8 cellular contexts compared by ENCODE assay signal in the genomic region with DNA sequence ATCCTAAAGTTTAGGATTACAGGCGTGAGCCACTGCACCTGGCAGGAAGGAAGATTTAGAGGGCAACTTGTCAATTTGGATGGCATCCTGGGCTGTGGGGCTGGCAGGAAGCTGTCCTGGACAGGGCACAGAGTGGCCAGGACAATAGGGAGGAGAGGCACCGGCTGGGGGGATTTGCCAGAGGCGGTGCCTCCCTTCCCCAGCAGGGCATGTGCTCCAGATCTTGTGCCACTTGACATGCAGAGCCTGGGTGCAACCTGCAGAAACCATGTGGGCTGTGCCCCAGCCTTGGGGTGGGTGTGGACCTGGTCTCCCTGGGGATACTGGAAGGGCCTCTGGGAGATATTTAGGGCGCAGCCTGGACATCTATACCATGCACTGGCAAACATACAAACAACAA. TPM values are rescaled to one million over a fixed set of nuclear protein-coding genes. Genes with fewer than 3 reads are reported as not detected.
DNase-seq lines count a peak whose midpoint lies in the region; ATAC-seq and TF ChIP-seq lines count a peak whose summit lies in the region.

No MANE protein-coding gene starts in this region.

- no peaks in the 10 kb centered on the region for H3K27me3 Mint-ChIP-seq in stimulated activated naive CD8-positive, alpha-beta T cell treated with anti-CD3 and anti-CD28 coated beads, Interleukin-15, Interleukin-2, amounts not matched to agents 100 ng/mL and 50 ng/mL, for 24 hours

- peak; percentile 8 for ATAC-seq in HG02678 (IDR thresholded peaks at IDR 0.05; ENCODE audit: unreplicated experiment)
- no peak for ATAC-seq in HG02610 (IDR thresholded peaks at IDR 0.05; ENCODE audit: unreplicated experiment)
- ATAC-seq in HG02840 (IDR thresholded peaks at IDR 0.05; ENCODE audit: low FRiP score, unreplicated experiment): no peak

- H3K4me1 ChIP-seq in hepatocyte (ENCODE audit: insufficient read depth): peaks cover 21% of the 10 kb centered on the region

- H3K79me2 ChIP-seq in hepatocyte: no peaks in the 10 kb centered on the region

- no peak overlapping the region for H3K4me3 Mint-ChIP-seq in stimulated activated naive CD8-positive, alpha-beta T cell treated with anti-CD3 and anti-CD28 coated beads, Interleukin-15, Interleukin-2, amounts not matched to agents 100 ng/mL and 50 ng/mL, for 24 hours

- peak overlapping the region; percentile 95 for H3K27ac Mint-ChIP-seq in stimulated activated naive CD8-positive, alpha-beta T cell treated with anti-CD3 and anti-CD28 coated beads, Interleukin-15, Interleukin-2, amounts not matched to agents 100 ng/mL and 50 ng/mL, for 24 hours

- H3K9me3 ChIP-seq in hepatocyte (ENCODE audit: low read depth): no peaks in the 10 kb centered on the region

- WGBS in hepatocyte (ENCODE audit: low lambda C conversion rate, missing lambda C conversion rate): 95% methylated on average over 4 of the region's 4 CpGs

- H3K27ac ChIP-seq in hepatocyte: peak overlapping the region; percentile 96

- no peaks in the 10 kb centered on the region for H3K9me2 ChIP-seq in hepatocyte (replicated peaks; ENCODE audit: insufficient read depth)

- no peak for DNase-seq in hepatocyte (ENCODE audit: low spot score)
- DNase-seq in GF-D8 (lab: John Stamatoyannopoulos, UW): no peak
- no peak for DNase-seq in GM03348 (ENCODE audit: low spot score)

- peak overlapping the region; percentile 60 for H3K4me2 ChIP-seq in hepatocyte

- no peak overlapping the region for H2AFZ ChIP-seq in hepatocyte

- no peak for TF ChIP-seq CTCF in WI38 (IDR thresholded peaks at IDR 0.05; ENCODE audit: low read depth, low read length)
- no peak for TF ChIP-seq CTCF in hepatocyte (IDR thresholded peaks at IDR 0.05; ENCODE audit: poor library complexity)

- no peaks in the 10 kb centered on the region for H4K20me1 ChIP-seq in hepatocyte (ENCODE audit: insufficient read depth, poor library complexity, severe bottlenecking)

- H3K36me3 Mint-ChIP-seq in stimulated activated naive CD8-positive, alpha-beta T cell treated with anti-CD3 and anti-CD28 coated beads, Interleukin-15, Interleukin-2, amounts not matched to agents 100 ng/mL and 50 ng/mL, for 24 hours (ENCODE audit: low read depth): no peaks in the 10 kb centered on the region

- peaks cover 27% of the 10 kb centered on the region for H3K4me1 Mint-ChIP-seq in stimulated activated naive CD8-positive, alpha-beta T cell treated with anti-CD3 and anti-CD28 coated beads, Interleukin-15, Interleukin-2, amounts not matched to agents 100 ng/mL and 50 ng/mL, for 24 hours (ENCODE audit: low read depth)

- H3K9me3 Mint-ChIP-seq in stimulated activated naive CD8-positive, alpha-beta T cell treated with anti-CD3 and anti-CD28 coated beads, Interleukin-15, Interleukin-2, amounts not matched to agents 100 ng/mL and 50 ng/mL, for 24 hours: peaks cover 8% of the 10 kb centered on the region

- H3K36me3 ChIP-seq in hepatocyte (replicated peaks; ENCODE audit: insufficient read depth, low read depth): no peaks in the 10 kb centered on the region

- no peaks in the 10 kb centered on the region for H3K27me3 ChIP-seq in hepatocyte

- H3K4me3 ChIP-seq in WI38 (ENCODE audit: low read depth, low read length) (peak overlapping the region; percentile 24; the same call in 1 of the 2 replicates), hepatocyte (no peak overlapping the region)

RNA-seq across cellular contexts. Expression of gene EEF1A1, which starts 58.6 kb away (rescaled TPM):
- total RNA-seq in hepatocyte: 11,226 and 12,699 TPM in 2 replicates
- 2,468 and 2,627 TPM in 2 replicates for polyA plus RNA-seq in hepatocyte
